7 cellular contexts compared by ENCODE assay signal in the genomic region with DNA sequence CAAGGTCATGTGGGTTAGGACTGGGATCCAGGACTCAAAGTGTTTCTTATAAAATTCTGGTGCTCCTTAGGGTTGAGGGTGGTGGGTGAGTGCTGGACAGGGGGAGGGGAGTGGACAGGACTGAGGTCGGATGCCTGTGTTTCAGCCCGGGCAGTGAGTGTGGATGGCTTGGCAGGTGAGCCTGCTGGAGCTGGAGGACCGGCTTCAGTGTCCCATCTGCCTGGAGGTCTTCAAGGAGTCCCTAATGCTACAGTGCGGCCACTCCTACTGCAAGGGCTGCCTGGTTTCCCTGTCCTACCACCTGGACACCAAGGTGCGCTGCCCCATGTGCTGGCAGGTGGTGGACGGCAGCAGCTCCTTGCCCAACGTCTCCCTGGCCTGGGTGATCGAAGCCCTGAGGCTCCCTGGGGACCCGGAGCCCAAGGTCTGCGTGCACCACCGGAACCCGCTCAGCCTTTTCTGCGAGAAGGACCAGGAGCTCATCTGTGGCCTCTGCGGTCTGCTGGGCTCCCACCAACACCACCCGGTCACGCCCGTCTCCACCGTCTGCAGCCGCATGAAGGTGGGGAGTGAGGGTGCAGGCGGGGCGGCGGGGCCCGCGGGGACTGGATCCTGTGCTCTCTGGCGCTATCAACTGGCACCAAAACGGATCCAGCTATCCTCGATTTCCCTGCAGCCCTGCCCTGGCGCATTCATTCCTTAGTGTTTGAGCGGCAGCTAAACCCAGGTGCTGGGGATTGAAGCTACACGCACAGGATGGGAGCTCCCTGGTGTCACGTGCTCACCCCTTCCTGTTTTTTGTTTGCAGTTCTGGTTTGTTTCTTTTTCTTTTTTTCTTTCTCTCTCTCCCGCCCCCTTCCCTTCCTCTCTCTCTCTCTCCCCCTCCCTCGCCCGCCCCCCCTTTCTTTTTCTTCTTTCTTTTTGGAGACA. TPM values are rescaled to one million over a fixed set of nuclear protein-coding genes. Genes with fewer than 3 reads are reported as not detected.
DNase-seq lines count a peak whose midpoint lies in the region; ATAC-seq and TF ChIP-seq lines count a peak whose summit lies in the region.
"Not testable (repeated sequence)": the region's sequence is repeated elsewhere in the genome, so short reads cannot be mapped to it uniquely, and the experiment has no call there.

No MANE protein-coding gene starts in this region.

- not testable (repeated sequence) for DNase-seq in activated B cell treated with CpG ODN at 0.5 μM for 24 hours; activated naive CD8-positive, alpha-beta T cell treated with anti-CD3 and anti-CD28 coated beads, Interleukin-2, amount 50 U/mL, for 24 hours; left colon
- peak; percentile 53 for DNase-seq in spleen

- TF ChIP-seq POLR2A in spleen (IDR thresholded peaks at IDR 0.05), result not testable (repeated sequence)

- not testable (repeated sequence) for H3K36me3 ChIP-seq in spleen

- POLR2A ChIA-PET in activated B cell treated with CpG ODN at 0.5 μM for 24 hours (lab: Charles Lee), result not testable (repeated sequence)

- not testable (repeated sequence) for H3K9me3 Mint-ChIP-seq in activated B cell treated with CpG ODN at 0.5 μM for 24 hours; activated naive CD8-positive, alpha-beta T cell treated with anti-CD3 and anti-CD28 coated beads, Interleukin-2, amount 50 U/mL, for 24 hours

- WGBS in spleen, 5 donors, result 81 to 94% (median 85%) methylated on average over 2 to 4 of the region's 34 CpGs; no CpG with 5 or more reads in 2 of the 5 donors

- intact Hi-C loops in activated B cell treated with CpG ODN at 0.5 μM for 24 hours (cut with micrococcal nuclease); left colon (cut with DNase I, micrococcal nuclease); spleen (cut with DNase I; ENCODE audit: low total_unique reads): not testable (repeated sequence)

- H3K27me3 ChIP-seq in spleen (replicated peaks in 1 of 7), result not testable (repeated sequence)

- H3K27ac Mint-ChIP-seq in activated B cell treated with CpG ODN at 0.5 μM for 24 hours; activated naive CD8-positive, alpha-beta T cell treated with anti-CD3 and anti-CD28 coated beads, Interleukin-2, amount 50 U/mL, for 24 hours: not testable (repeated sequence)

- not testable (repeated sequence) for H3K4me1 ChIP-seq in spleen

- not testable (repeated sequence) for H3K4me3 Mint-ChIP-seq in activated B cell treated with CpG ODN at 0.5 μM for 24 hours; activated naive CD8-positive, alpha-beta T cell treated with anti-CD3 and anti-CD28 coated beads, Interleukin-2, amount 50 U/mL, for 24 hours

- H3K36me3 Mint-ChIP-seq in activated B cell treated with CpG ODN at 0.5 μM for 24 hours (ENCODE audit: low read depth); activated naive CD8-positive, alpha-beta T cell treated with anti-CD3 and anti-CD28 coated beads, Interleukin-2, amount 50 U/mL, for 24 hours (ENCODE audit: low read depth): not testable (repeated sequence)

- H3K27ac ChIP-seq in spleen, result not testable (repeated sequence)

- not testable (repeated sequence) for TF ChIP-seq CTCF in activated B cell treated with CpG ODN at 0.5 μM for 24 hours (IDR thresholded peaks at IDR 0.05); spleen (IDR thresholded peaks at IDR 0.05 in 8 of 11, conservative IDR thresholded peaks at IDR 0.05 in 3 of 11)

- CTCF ChIA-PET in activated B cell treated with CpG ODN at 0.5 μM for 24 hours (lab: Charles Lee), result not testable (repeated sequence)

- ATAC-seq in GM18907 (IDR thresholded peaks at IDR 0.05; ENCODE audit: unreplicated experiment) (peak; percentile 53), GM21529 (IDR thresholded peaks at IDR 0.05; ENCODE audit: unreplicated experiment) (peak; percentile 72), HG03139 (IDR thresholded peaks at IDR 0.05; ENCODE audit: unreplicated experiment) (peak; percentile 50), activated B cell treated with CpG ODN at 0.5 μM for 24 hours (ENCODE audit: low read depth) (peak; percentile 65), left colon (peak; percentile 68)
- ATAC-seq in activated naive CD8-positive, alpha-beta T cell treated with anti-CD3 and anti-CD28 coated beads, Interleukin-2, amount 50 U/mL, for 24 hours, result peak; percentile 52

- not testable (repeated sequence) for H3K9me3 ChIP-seq in spleen

- not testable (repeated sequence) for H3K4me1 Mint-ChIP-seq in activated B cell treated with CpG ODN at 0.5 μM for 24 hours; activated naive CD8-positive, alpha-beta T cell treated with anti-CD3 and anti-CD28 coated beads, Interleukin-2, amount 50 U/mL, for 24 hours

- H3K27me3 Mint-ChIP-seq in activated B cell treated with CpG ODN at 0.5 μM for 24 hours; activated naive CD8-positive, alpha-beta T cell treated with anti-CD3 and anti-CD28 coated beads, Interleukin-2, amount 50 U/mL, for 24 hours: not testable (repeated sequence)

- not testable (repeated sequence) for H3K4me3 ChIP-seq in spleen

RNA-seq across cellular contexts. Expression of a gene that starts 3.6 kb away (rescaled TPM):
- total RNA-seq in activated B cell treated with CpG ODN at 0.5 μM for 24 hours, result 4.0 and 5.7 TPM in 2 replicates
- total RNA-seq in left colon, result 1 to 10 TPM; 4.2 to 6.4 TPM
- total RNA-seq in spleen, result 1 to 10 TPM; 2.4 to 7.7 (median 6.0) TPM
- 1 to 10 TPM; 2.8 to 3.8 (median 3.0) TPM for polyA plus RNA-seq in spleen
